8 cellular contexts compared by ENCODE assay signal in the genomic region with DNA sequence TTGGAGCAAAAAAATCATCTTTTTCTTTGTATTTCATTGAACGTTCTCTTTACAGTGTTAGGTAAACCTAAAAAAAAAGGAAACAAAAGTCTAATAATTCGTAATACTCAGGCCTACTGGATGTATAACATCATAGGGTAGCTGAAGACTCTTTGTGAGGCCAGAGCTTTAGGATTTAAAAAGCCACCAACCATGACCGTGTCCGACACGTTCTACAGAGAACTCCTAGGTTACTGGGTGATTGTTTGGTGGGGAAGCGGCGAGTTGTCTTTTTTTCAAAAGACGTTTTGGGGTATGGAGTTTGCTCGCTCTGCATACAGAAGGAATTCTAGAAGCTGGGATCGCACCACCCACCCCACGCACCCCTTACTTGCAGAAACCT. TPM values are rescaled to one million over a fixed set of nuclear protein-coding genes. Genes with fewer than 3 reads are reported as not detected.
A peak's percentile ranks its signal among the peaks of the same experiment; 100 is the strongest.
DNase-seq lines count a peak whose midpoint lies in the region; ATAC-seq and TF ChIP-seq lines count a peak whose summit lies in the region.

No MANE protein-coding gene starts in this region.

- H3K27ac Mint-ChIP-seq in CD8-positive, alpha-beta T cell: peak overlapping the region; percentile 94
- peak overlapping the region; percentile 77 for H3K27ac Mint-ChIP-seq in activated naive CD8-positive, alpha-beta T cell

- peak overlapping the region; percentile 78 for H3K4me3 ChIP-seq in CD8-positive, alpha-beta T cell (ENCODE audit: low read depth, low read length)
- H3K4me3 ChIP-seq in IMR-90 (ENCODE audit: insufficient read depth, low read depth, low read length) (peak overlapping the region; percentile 67), iPS-15b (ENCODE audit: low read depth, low read length) (peak overlapping the region; percentile 76), spleen (peak overlapping the region; percentile 84 to 99 (median 98))

- H3K27ac ChIP-seq in CD8-positive, alpha-beta T cell (ENCODE audit: low read depth, low read length): peak overlapping the region; percentile 99
- peak overlapping the region; percentile 99 for H3K27ac ChIP-seq in IMR-90 (ENCODE audit: insufficient read depth, low read length)
- peak overlapping the region; percentile 98 to 99 (median 99) for H3K27ac ChIP-seq in spleen

- H4K20me1 ChIP-seq in IMR-90 (ENCODE audit: insufficient read depth, low read length): peaks cover 31% of the 10 kb centered on the region

- H3K23ac ChIP-seq in IMR-90 (ENCODE audit: low read depth, low read length): peak overlapping the region; percentile 67

- H3K4me3 Mint-ChIP-seq in CD8-positive, alpha-beta T cell: peak overlapping the region; percentile 85
- peak overlapping the region; percentile 81 for H3K4me3 Mint-ChIP-seq in activated naive CD8-positive, alpha-beta T cell

- no peaks in the 10 kb centered on the region for H3K9me1 ChIP-seq in IMR-90 (ENCODE audit: insufficient read depth, low read length)

- peak; percentile 0 for ATAC-seq in CD8-positive, alpha-beta T cell
- peak; percentile 0 for ATAC-seq in IMR-90 (ENCODE audit: low read depth)

- H3K4ac ChIP-seq in IMR-90 (ENCODE audit: low read depth, low read length): peak overlapping the region; percentile 81

- peak overlapping the region; percentile 75 for H3K4me2 ChIP-seq in IMR-90 (ENCODE audit: low read depth, low read length)

- BruUV-seq in IMR-90 (replicated peaks; lab: Mats Ljungman, UMichigan): no TSS peak

- no peaks in the 10 kb centered on the region for H3K36me3 ChIP-seq in CD8-positive, alpha-beta T cell (ENCODE audit: insufficient read depth, low read length)
- H3K36me3 ChIP-seq in IMR-90 (ENCODE audit: control insufficient read depth, insufficient read depth, low read length) (peaks cover 8% of the 10 kb centered on the region; the same call in 1 of the 2 replicates), iPS-15b (ENCODE audit: control insufficient read depth, insufficient read depth, low read length) (no peaks in the 10 kb centered on the region), spleen (peaks cover 0 to 17% (median 4%) of the 10 kb centered on the region in 6 donors)

- peak overlapping the region; percentile 3 for H3K18ac ChIP-seq in IMR-90 (ENCODE audit: low read depth, low read length)

- no peak for TF ChIP-seq CTCF in CD8-positive, alpha-beta T cell (IDR thresholded peaks at IDR 0.05)
- TF ChIP-seq CTCF in IMR-90 (conservative IDR thresholded peaks at IDR 0.05; ENCODE audit: low read depth, low read length): no peak
- no peak for TF ChIP-seq CTCF in spleen (IDR thresholded peaks at IDR 0.05 in 8 of 11, conservative IDR thresholded peaks at IDR 0.05 in 3 of 11)

- dilution Hi-C loops in IMR-90 (cut with HindIII; ENCODE audit: low sequenced_read_pairs, unreplicated experiment): no loop called here

- peak overlapping the region; percentile 89 for H3K14ac ChIP-seq in IMR-90 (replicated peaks; ENCODE audit: low read depth, low read length)

- peaks cover 25% of the 10 kb centered on the region for H3K4me1 Mint-ChIP-seq in CD8-positive, alpha-beta T cell (ENCODE audit: low read depth)
- peaks cover 30% of the 10 kb centered on the region for H3K4me1 Mint-ChIP-seq in activated naive CD8-positive, alpha-beta T cell (ENCODE audit: low read depth)

- peaks cover 17% of the 10 kb centered on the region for H3K36me3 Mint-ChIP-seq in CD8-positive, alpha-beta T cell
- peaks cover 5% of the 10 kb centered on the region for H3K36me3 Mint-ChIP-seq in activated naive CD8-positive, alpha-beta T cell

- H3K9me3 Mint-ChIP-seq in CD8-positive, alpha-beta T cell: no peaks in the 10 kb centered on the region
- H3K9me3 Mint-ChIP-seq in activated naive CD8-positive, alpha-beta T cell (ENCODE audit: low read depth): no peaks in the 10 kb centered on the region

- DNase-seq in CD8-positive, alpha-beta T cell: no peak
- DNase-seq in IMR-90 (peak; percentile 30), spleen (no peak), kidney tubule cell (ENCODE audit: low spot score) (no peak), posterior cingulate gyrus (no peak)
- no peak for DNase-seq in activated effector memory CD4-positive, alpha-beta T cell treated with Interleukin-2 at 50 U/mL for 16 hours

- intact Hi-C loops in CD8-positive, alpha-beta T cell (cut with DNase I, micrococcal nuclease): loop anchor here (1.0 to 10.0 kb wide), 14 partner anchors 54 to 1611 kb away; a partner anchor contains a TSS
- intact Hi-C loops in IMR-90 (cut with micrococcal nuclease): loop anchor here (1.0 kb wide), 1 partner anchor 54 kb away; a partner anchor contains a TSS
- intact Hi-C loops in spleen (cut with DNase I; ENCODE audit: low total_unique reads): loop anchor here (5.0 kb wide), 1 partner anchor 46 kb away; no protein-coding TSS in a partner anchor
- intact Hi-C loops in posterior cingulate gyrus (cut with DNase I): loop anchor here (1.0 to 5.0 kb wide), 3 partner anchors 54 to 306 kb away; a partner anchor contains a TSS

- no peak for TF ChIP-seq RAD21 in IMR-90 (IDR thresholded peaks at IDR 0.05; ENCODE audit: low read length)

- no peak for TF ChIP-seq POLR2A in IMR-90 (IDR thresholded peaks at IDR 0.05; ENCODE audit: low read depth, low read length)
- TF ChIP-seq POLR2A in spleen (IDR thresholded peaks at IDR 0.05): no peak

- no peaks in the 10 kb centered on the region for H3K27me3 ChIP-seq in CD8-positive, alpha-beta T cell (ENCODE audit: insufficient read depth, low read length)
- H3K27me3 ChIP-seq in IMR-90 (ENCODE audit: control insufficient read depth, insufficient read depth, low read length) (no peaks in the 10 kb centered on the region), iPS-15b (ENCODE audit: control insufficient read depth, insufficient read depth, low read length) (no peaks in the 10 kb centered on the region), spleen (replicated peaks in 1 of 7) (no peaks in the 10 kb centered on the region)

- no peak overlapping the region for H2BK120ac ChIP-seq in IMR-90 (ENCODE audit: low read depth, low read length)

- peak overlapping the region; percentile 82 for H3K9ac ChIP-seq in IMR-90 (ENCODE audit: low read depth, low read length)
- peak overlapping the region; percentile 13 for H3K9ac ChIP-seq in iPS-15b (ENCODE audit: low read depth, low read length)

- no peaks in the 10 kb centered on the region for H3K9me3 ChIP-seq in CD8-positive, alpha-beta T cell (ENCODE audit: low read length)
- H3K9me3 ChIP-seq in IMR-90 (ENCODE audit: control insufficient read depth, insufficient read depth, low read length) (no peaks in the 10 kb centered on the region), iPS-15b (ENCODE audit: control insufficient read depth, insufficient read depth, low read length) (no peaks in the 10 kb centered on the region), spleen (no peaks in the 10 kb centered on the region)

- CTCF ChIA-PET in CD8-positive, alpha-beta T cell (lab: Charles Lee): interaction anchor here (0.7 to 2.2 kb wide), 7 partner anchors 8 to 56 kb away, joined by 3 to 6 read pairs (median 4); a partner anchor contains a TSS
- CTCF ChIA-PET in IMR-90 (lab: Yijun Ruan, JAX): interaction anchor here (0.5 kb wide), 1 partner anchor 359 kb away, joined by 3 read pairs; no protein-coding TSS in a partner anchor

- H2AK9ac ChIP-seq in IMR-90 (replicated peaks; ENCODE audit: low read depth, low read length, poor library complexity): peak overlapping the region; percentile 3

- no peak overlapping the region for H2BK20ac ChIP-seq in IMR-90 (ENCODE audit: low read depth, low read length)

- no peak overlapping the region for H2BK15ac ChIP-seq in IMR-90 (ENCODE audit: low read depth, low read length)

- peak overlapping the region; percentile 97 for H2AFZ ChIP-seq in IMR-90 (replicated peaks; ENCODE audit: low read length, poor library complexity)

- no CpG with 5 or more reads among the region's 11 CpGs for WGBS in IMR-90 (ENCODE audit: extremely low coverage in 2 of 2, insufficient read length in 1 of 2), 2 experiments
- 0 to 2% (median 1%) methylated on average over 11 of the region's 11 CpGs for WGBS in spleen, 5 donors

- peaks cover 3% of the 10 kb centered on the region for H3K27me3 Mint-ChIP-seq in CD8-positive, alpha-beta T cell (ENCODE audit: low read depth)
- peaks cover 2% of the 10 kb centered on the region for H3K27me3 Mint-ChIP-seq in activated naive CD8-positive, alpha-beta T cell

- peak overlapping the region; percentile 34 for H4K91ac ChIP-seq in IMR-90 (ENCODE audit: insufficient read depth, low read depth, low read length)

- peaks cover 29% of the 10 kb centered on the region for H3K4me1 ChIP-seq in CD8-positive, alpha-beta T cell (ENCODE audit: insufficient read depth, low read length)
- H3K4me1 ChIP-seq in IMR-90 (ENCODE audit: control insufficient read depth, insufficient read depth, low read length) (peaks cover 4% of the 10 kb centered on the region; the same call in 1 of the 2 replicates), iPS-15b (ENCODE audit: control insufficient read depth, insufficient read depth, low read length) (peaks cover 8% of the 10 kb centered on the region), spleen (peaks cover 24 to 49% (median 37%) of the 10 kb centered on the region in 6 donors)

- POLR2A ChIA-PET in CD8-positive, alpha-beta T cell (lab: Charles Lee): interaction anchor here (0.8 to 3.5 kb wide), 10 partner anchors 10 to 865 kb away, joined by 3 to 46 read pairs (median 4); a partner anchor contains a TSS
- POLR2A ChIA-PET in IMR-90 (lab: Charles Lee; ENCODE audit: unreplicated experiment): interaction anchor here (0.6 kb wide), 2 partner anchors 13 to 314 kb away, joined by 5 to 20 read pairs; no protein-coding TSS in a partner anchor

- H2BK5ac ChIP-seq in IMR-90 (ENCODE audit: low read depth, low read length, poor library complexity, severe bottlenecking): peak overlapping the region; percentile 48

- H4K8ac ChIP-seq in IMR-90 (ENCODE audit: low read depth in 2 of 2, low read length in 2 of 2): peak overlapping the region; percentile 94

- H3K56ac ChIP-seq in IMR-90 (ENCODE audit: extremely low read depth, insufficient read depth, low read length): peak overlapping the region; percentile 94

- in situ Hi-C loops in IMR-90 (cut with MboI; ENCODE audit: low sequenced_read_pairs): no loop called here

- no peak overlapping the region for H2AK5ac ChIP-seq in IMR-90 (ENCODE audit: low read depth, low read length)

- H4K5ac ChIP-seq in IMR-90 (ENCODE audit: low read depth, low read length): peak overlapping the region; percentile 45

- peaks cover 0 to 7% of the 10 kb centered on the region in 2 experiments; a peak in 3 of 4 replicates for H3K79me1 ChIP-seq in IMR-90 (ENCODE audit: low read depth in 1 of 2, low read length in 2 of 2)

RNA-seq across cellular contexts. Expression of a gene that starts 0.6 kb away (rescaled TPM):
- total RNA-seq in CD8-positive, alpha-beta T cell: 100 to 1,000 TPM in 1 of 2 experiments, 10 to 100 TPM in 1; 92.8 to 102 TPM
- total RNA-seq in IMR-90 (2012; rRNA removed) (253 and 266 TPM in 2 replicates), spleen (100 to 1,000 TPM; 151 to 188 (median 159) TPM)
- polyA plus RNA-seq in IMR-90 (2012; rRNA removed) (107 and 127 TPM in 2 replicates), spleen (10 to 100 TPM; 44.9 to 67.0 (median 65.4) TPM)
- polyA plus RNA-seq in IMR-90 (2012; cell fraction: cytosol; rRNA removed): 46.8 and 91.7 TPM in 2 replicates
- 71.0 and 99.2 TPM in 2 replicates for polyA plus RNA-seq in IMR-90 (2012; cell fraction: nucleus; rRNA removed; ENCODE audit: low replicate concordance)

RNA-seq across cellular contexts. Expression of a gene that starts 54.5 kb away (rescaled TPM):
- total RNA-seq in CD8-positive, alpha-beta T cell: 10 to 100 TPM; 51.1 to 59.6 TPM
- total RNA-seq in IMR-90 (2012; rRNA removed) (31.9 and 34.8 TPM in 2 replicates), spleen (10 to 100 TPM; 27.6 to 64.5 (median 45.4) TPM)
- polyA plus RNA-seq in IMR-90 (2012; rRNA removed) (28.0 and 28.1 TPM in 2 replicates), spleen (10 to 100 TPM; 31.4 to 37.3 (median 37.3) TPM)
- polyA plus RNA-seq in IMR-90 (2012; cell fraction: cytosol; rRNA removed): 13.6 and 19.4 TPM in 2 replicates
- 37.8 and 53.4 TPM in 2 replicates for polyA plus RNA-seq in IMR-90 (2012; cell fraction: nucleus; rRNA removed; ENCODE audit: low replicate concordance)
